ENCODE assay signal across 25 cellular contexts in genomic region chr9:19171271-19171670, GRCh38. TPM values are rescaled to one million over a fixed set of nuclear protein-coding genes. Genes with fewer than 3 reads are reported as not detected.
A peak's percentile ranks its signal among the peaks of the same experiment; 100 is the strongest.
DNase-seq lines count a peak whose midpoint lies in the region; ATAC-seq, FAIRE-seq and TF ChIP-seq lines count a peak whose summit lies in the region.
"Had no signal": no experiment of that assay in that cellular context is flagged by ENCODE, and none has a peak within 500 bp of the region (broad histone marks: within the 10 kb centered on the region; RNA-seq: fewer than 3 reads in every experiment).

No MANE protein-coding gene starts in this region.

- CTCF ChIA-PET in HepG2 (lab: Yijun Ruan, JAX; ENCODE audit: low intra/inter-chr PET ratio, low total read pairs): no interaction called here

- FAIRE-seq in HepG2 (lab: Jason Lieb, UNC): no peak
- FAIRE-seq: endometrium, frontal cortex had no signal

- POLR2A ChIA-PET in HepG2 (lab: Yijun Ruan, JAX): interaction anchor here (0.8 kb wide), 1 partner anchor 9 kb away, joined by 3 read pairs; no protein-coding TSS in a partner anchor

- H3K4me3 ChIP-seq in liver (ENCODE audit: low read depth in 1 of 3, low read length in 3 of 3) (no peak overlapping the region), HepG2 (replicated peaks in 1 of 3; ENCODE audit: insufficient read depth in 1 of 3, low read depth in 2 of 3, low read length in 3 of 3) (no peak overlapping the region), subcutaneous abdominal adipose tissue (ENCODE audit: low read depth in 1 of 5, low read length in 5 of 5) (no peak overlapping the region)
- H3K4me3 ChIP-seq: hepatocyte, tibial artery had no signal

- DNase-seq in NCI-H2227 treated with DMSO at 0.1 percent for 48 hours (lab: John Stamatoyannopoulos, UW) (peak; percentile 22), NCI-H2227 (lab: John Stamatoyannopoulos, UW; ENCODE audit: unreplicated experiment) (no peak), HepG2 (ENCODE audit: low spot score) (no peak), nucleus accumbens (lab: John Stamatoyannopoulos, UW) (no peak)
- no peak for DNase-seq in activated T-cell treated with anti-CD3 and anti-CD28 coated beads, Interleukin-2, amount 50 U/mL, for 48 hours
- DNase-seq: activated B cell treated with CpG ODN at 0.5 μM for 24 hours; activated CD4-positive, alpha-beta T cell treated with anti-CD3 and anti-CD28 coated beads, Interleukin-2, amount 50 U/mL, for 4 hours; activated CD8-positive, alpha-beta memory T cell treated with anti-CD3 and anti-CD28 coated beads, Interleukin-2, amount 50 U/mL, for 4 hours; central memory CD4-positive, alpha-beta T cell; DMS153; immature natural killer cell; mesendoderm; NCI-H1694 treated with DMSO at 0.1 percent for 48 hours; NCI-H2171 treated with DMSO at 0.1 percent for 48 hours; NCI-H82; stimulated activated naive CD4-positive, alpha-beta T cell treated with Interleukin-2 at 50 U/mL for 16 hours; T1000; tibial artery had no signal

- H3K36me3 Mint-ChIP-seq in dendritic cell treated with granulocyte-macrophage colony-stimulating factor and Interleukin-4, amounts not matched to agents 40 ng/mL and 50 ng/mL, for 4 days (ENCODE audit: low read depth): no peaks in the 10 kb centered on the region
- H3K36me3 Mint-ChIP-seq: immature natural killer cell had no signal

- no peak overlapping the region for H3K4me3 Mint-ChIP-seq in dendritic cell treated with granulocyte-macrophage colony-stimulating factor and Interleukin-4, amounts not matched to agents 40 ng/mL and 50 ng/mL, for 4 days
- H3K4me3 Mint-ChIP-seq: activated B cell treated with CpG ODN at 0.5 μM for 24 hours, immature natural killer cell had no signal

- TF ChIP-seq EP300 in HepG2 (IDR thresholded peaks at IDR 0.05; ENCODE audit: low read depth in 2 of 2, low read length in 2 of 2): no peak
- TF ChIP-seq EP300 in HepG2 (CRISPR knock-in tag; IDR thresholded peaks at IDR 0.05; ENCODE audit: borderline replicate concordance): no peak

- no peaks in the 10 kb centered on the region for H3K9me3 Mint-ChIP-seq in dendritic cell treated with granulocyte-macrophage colony-stimulating factor and Interleukin-4, amounts not matched to agents 40 ng/mL and 50 ng/mL, for 4 days
- H3K9me3 Mint-ChIP-seq: immature natural killer cell had no signal

- peak overlapping the region; percentile 9 for H3K27ac Mint-ChIP-seq in dendritic cell treated with granulocyte-macrophage colony-stimulating factor and Interleukin-4, amounts not matched to agents 40 ng/mL and 50 ng/mL, for 4 days
- H3K27ac Mint-ChIP-seq: activated B cell treated with CpG ODN at 0.5 μM for 24 hours had no signal

- H3K27me3 Mint-ChIP-seq in dendritic cell treated with granulocyte-macrophage colony-stimulating factor and Interleukin-4, amounts not matched to agents 40 ng/mL and 50 ng/mL, for 4 days: no peaks in the 10 kb centered on the region

- H2AFZ ChIP-seq in HepG2 (ENCODE audit: low read length): no peak overlapping the region
- H2AFZ ChIP-seq: hepatocyte had no signal

- intact Hi-C loops in HepG2 (cut with micrococcal nuclease; ENCODE audit: unreplicated experiment): loop anchor here (5.0 kb wide), 1 partner anchor 69 kb away; the partner anchor contains the start of gene HAUS6
- intact Hi-C loops in dendritic cell treated with granulocyte-macrophage colony-stimulating factor and Interleukin-4, amounts not matched to agents 40 ng/mL and 50 ng/mL, for 4 days (cut with micrococcal nuclease): no loop called here

- H3K36me3 ChIP-seq in liver (ENCODE audit: control insufficient read depth in 4 of 4, insufficient read depth in 3 of 4, low read depth in 1 of 4, low read length in 3 of 4) (no peaks in the 10 kb centered on the region), HepG2 (replicated peaks in 1 of 2; ENCODE audit: control insufficient read depth in 1 of 2, insufficient read depth in 2 of 2, low read length in 2 of 2) (no peaks in the 10 kb centered on the region), subcutaneous abdominal adipose tissue (ENCODE audit: control insufficient read depth in 5 of 5, insufficient read depth in 5 of 5, low read length in 5 of 5) (no peaks in the 10 kb centered on the region)
- H3K36me3 ChIP-seq: tibial artery had no signal

- H3K27ac ChIP-seq in liver (ENCODE audit: low read depth in 1 of 2, low read length in 2 of 2) (peak overlapping the region; percentile 84 to 91), HepG2 (ENCODE audit: extremely low read length, insufficient read depth, low read length) (no peak overlapping the region), subcutaneous abdominal adipose tissue (ENCODE audit: low read depth, low read length) (peak overlapping the region; percentile 41)
- H3K27ac ChIP-seq: 22Rv1, hepatocyte, tibial artery had no signal

- no peaks in the 10 kb centered on the region for H4K20me1 ChIP-seq in HepG2 (ENCODE audit: insufficient read depth, low read length)

- no peaks in the 10 kb centered on the region for H3K27me3 ChIP-seq in liver (ENCODE audit: control insufficient read depth in 4 of 4, insufficient read depth in 4 of 4, low read length in 3 of 4)
- no peaks in the 10 kb centered on the region for H3K27me3 ChIP-seq in HepG2 (ENCODE audit: control insufficient read depth in 1 of 2, insufficient read depth in 2 of 2, low read length in 2 of 2)
- no peaks in the 10 kb centered on the region for H3K27me3 ChIP-seq in subcutaneous abdominal adipose tissue (ENCODE audit: control insufficient read depth in 5 of 5, insufficient read depth in 4 of 5, low read length in 5 of 5)
- H3K27me3 ChIP-seq: hepatocyte, tibial artery had no signal

- peaks cover 35% of the 10 kb centered on the region for H3K4me1 Mint-ChIP-seq in dendritic cell treated with granulocyte-macrophage colony-stimulating factor and Interleukin-4, amounts not matched to agents 40 ng/mL and 50 ng/mL, for 4 days (ENCODE audit: low read depth)

- no peak for TF ChIP-seq POLR2A in HepG2 (IDR thresholded peaks at IDR 0.05; ENCODE audit: insufficient read depth in 1 of 2, low read depth in 2 of 2, low read length in 2 of 2)

- WGBS in liver: 54% methylated on average over 2 of the region's 2 CpGs
- WGBS in HepG2 (ENCODE audit: low lambda C conversion rate): 88% methylated on average over 2 of the region's 2 CpGs

- H3K9ac ChIP-seq in liver (ENCODE audit: low read depth in 1 of 2, low read length in 2 of 2) (no peak overlapping the region), HepG2 (ENCODE audit: insufficient read depth, low read depth, low read length) (no peak overlapping the region), subcutaneous abdominal adipose tissue (ENCODE audit: low read length in 5 of 5) (no peak overlapping the region)

- in situ Hi-C loops in HepG2 (cut with HindIII; ENCODE audit: extremely low pct_ligation_motif_present, low pct_unique_long_range_greater_than_20kb): loop anchor here (5.0 kb wide), 1 partner anchor 44 kb away; the partner anchor contains the start of gene PLIN2

- no peak overlapping the region for H3K4me2 ChIP-seq in HepG2 (ENCODE audit: low read depth, low read length)
- H3K4me2 ChIP-seq: hepatocyte had no signal

- peaks cover 10 to 26% (median 22%) of the 10 kb centered on the region in 4 donors for H3K4me1 ChIP-seq in liver (ENCODE audit: control insufficient read depth in 4 of 4, insufficient read depth in 4 of 4, low read length in 3 of 4)
- peaks cover 47% of the 10 kb centered on the region for H3K4me1 ChIP-seq in HepG2 (ENCODE audit: insufficient read depth, low read length)
- peaks cover 2 to 24% (median 17%) of the 10 kb centered on the region in 5 donors for H3K4me1 ChIP-seq in subcutaneous abdominal adipose tissue (ENCODE audit: control insufficient read depth in 5 of 5, insufficient read depth in 5 of 5, low read length in 5 of 5)

- H3K9me3 ChIP-seq in liver (ENCODE audit: control insufficient read depth in 4 of 4, low read length in 3 of 4) (no peaks in the 10 kb centered on the region), HepG2 (ENCODE audit: low read length) (no peaks in the 10 kb centered on the region), subcutaneous abdominal adipose tissue (ENCODE audit: control insufficient read depth in 5 of 5, low read length in 5 of 5) (no peaks in the 10 kb centered on the region)
- H3K9me3 ChIP-seq: tibial artery had no signal

- H3K79me2 ChIP-seq in HepG2 (ENCODE audit: insufficient read depth, low read length): no peaks in the 10 kb centered on the region
- H3K79me2 ChIP-seq: hepatocyte had no signal

- TF ChIP-seq CTCF in liver (IDR thresholded peaks at IDR 0.05; ENCODE audit: low read depth, low read length, missing input control) (no peak), HepG2 (CRISPR knock-in tag; IDR thresholded peaks at IDR 0.05) (no peak)

- TF ChIP-seq RAD21 in liver (IDR thresholded peaks at IDR 0.05) (no peak), HepG2 (CRISPR knock-in tag; IDR thresholded peaks at IDR 0.05) (no peak)

- no peak for ATAC-seq in HepG2

- no TSS peak for BruUV-seq in HepG2 (replicated peaks; lab: Mats Ljungman, UMichigan)

RNA-seq across cellular contexts. Expression of gene PLIN2, which starts 44.0 kb away (rescaled TPM):
- total RNA-seq in liver (100 to 1,000 TPM in 1 of 2 donors, 10 to 100 TPM in 1; 72.7 to 688 TPM), HepG2 (2016; rRNA removed; fragmentation: Illumina TruSeq; extraction: Trizol) (173 and 246 TPM in 2 replicates)
- polyA plus RNA-seq in liver (100 to 1,000 TPM; 344 to 513 TPM), HepG2 (2011; rRNA removed) (822 and 951 TPM in 2 replicates)
- total RNA-seq in HepG2 (2016; cell fraction: cytosol; rRNA removed; fragmentation: Illumina TruSeq; extraction: Trizol; ENCODE audit: low read depth): 50.1 and 56.5 TPM in 2 replicates
- total RNA-seq in HepG2 (2016; cell fraction: insoluble cytoplasmic fraction; rRNA removed; fragmentation: Illumina TruSeq; extraction: Trizol): 166 and 239 TPM in 2 replicates
- total RNA-seq in HepG2 (2016; cell fraction: membrane; rRNA removed; fragmentation: Illumina TruSeq; extraction: Trizol): 84.9 and 96.5 TPM in 2 replicates
- 91.2 and 93.1 TPM in 2 replicates for total RNA-seq in HepG2 (2016; cell fraction: nucleus; rRNA removed; fragmentation: Illumina TruSeq; extraction: Trizol)
- polyA plus RNA-seq in HepG2 (2011; cell fraction: cytosol; rRNA removed): 1,188 and 1,378 TPM in 2 replicates
- polyA plus RNA-seq in HepG2 (2011; cell fraction: nucleus; rRNA removed): 444 and 605 TPM in 2 replicates
- 656 and 669 TPM in 2 replicates for polyA plus RNA-seq in HepG2 (2012)
- polyA plus RNA-seq in HepG2 (2016; cell fraction: cytosol; fragmentation: Illumina TruSeq; extraction: Trizol; ENCODE audit: low read depth): 43.1 and 46.9 TPM in 2 replicates
- 237 and 238 TPM in 2 replicates for polyA plus RNA-seq in HepG2 (2016; cell fraction: insoluble cytoplasmic fraction; fragmentation: Illumina TruSeq; extraction: Trizol; ENCODE audit: low read depth)
- polyA plus RNA-seq in HepG2 (2016; cell fraction: membrane; fragmentation: Illumina TruSeq; extraction: Trizol; ENCODE audit: low read depth): 58.7 and 59.1 TPM in 2 replicates
- polyA plus RNA-seq in HepG2 (2016; cell fraction: nucleus; fragmentation: Illumina TruSeq; extraction: Trizol; ENCODE audit: insufficient read depth, low read depth): 110 and 124 TPM in 2 replicates
- 19.7 and 3,602 TPM in 2 replicates for polyA minus RNA-seq in HepG2 (2011; rRNA and poly(A)+ RNA removed; ENCODE audit: low replicate concordance)
- polyA minus RNA-seq in HepG2 (2011; cell fraction: cytosol; rRNA and poly(A)+ RNA removed): 634 and 723 TPM in 2 replicates
- polyA minus RNA-seq in HepG2 (2011; cell fraction: nucleus; rRNA and poly(A)+ RNA removed): 230 and 413 TPM in 2 replicates

RNA-seq across cellular contexts. Expression of gene DENND4C, which starts 59.2 kb away (rescaled TPM):
- total RNA-seq in liver (10 to 100 TPM; 20.5 to 54.9 TPM), HepG2 (2016; rRNA removed; fragmentation: Illumina TruSeq; extraction: Trizol) (27.2 and 37.8 TPM in 2 replicates)
- polyA plus RNA-seq in liver (1 to 10 TPM; 6.9 to 9.1 TPM), HepG2 (2011; rRNA removed) (18.0 and 19.1 TPM in 2 replicates)
- 9.8 and 10.5 TPM in 2 replicates for total RNA-seq in HepG2 (2016; cell fraction: cytosol; rRNA removed; fragmentation: Illumina TruSeq; extraction: Trizol; ENCODE audit: low read depth)
- 28.0 and 37.6 TPM in 2 replicates for total RNA-seq in HepG2 (2016; cell fraction: insoluble cytoplasmic fraction; rRNA removed; fragmentation: Illumina TruSeq; extraction: Trizol)
- total RNA-seq in HepG2 (2016; cell fraction: membrane; rRNA removed; fragmentation: Illumina TruSeq; extraction: Trizol): 9.8 and 11.7 TPM in 2 replicates
- 48.3 and 57.3 TPM in 2 replicates for total RNA-seq in HepG2 (2016; cell fraction: nucleus; rRNA removed; fragmentation: Illumina TruSeq; extraction: Trizol)
- 7.4 and 12.2 TPM in 2 replicates for polyA plus RNA-seq in HepG2 (2011; cell fraction: cytosol; rRNA removed)
- polyA plus RNA-seq in HepG2 (2011; cell fraction: nucleus; rRNA removed): 14.8 and 19.2 TPM in 2 replicates
- polyA plus RNA-seq in HepG2 (2012): 13.0 and 14.6 TPM in 2 replicates
- 0.53 and 0.61 TPM in 2 replicates for polyA plus RNA-seq in HepG2 (2016; cell fraction: cytosol; fragmentation: Illumina TruSeq; extraction: Trizol; ENCODE audit: low read depth)
- 16.1 and 17.3 TPM in 2 replicates for polyA plus RNA-seq in HepG2 (2016; cell fraction: insoluble cytoplasmic fraction; fragmentation: Illumina TruSeq; extraction: Trizol; ENCODE audit: low read depth)
- 1.4 and 2.2 TPM in 2 replicates for polyA plus RNA-seq in HepG2 (2016; cell fraction: membrane; fragmentation: Illumina TruSeq; extraction: Trizol; ENCODE audit: low read depth)
- 25.6 and 26.6 TPM in 2 replicates for polyA plus RNA-seq in HepG2 (2016; cell fraction: nucleus; fragmentation: Illumina TruSeq; extraction: Trizol; ENCODE audit: insufficient read depth, low read depth)
- polyA minus RNA-seq in HepG2 (2011; rRNA and poly(A)+ RNA removed; ENCODE audit: low replicate concordance): 16.1 and 17.5 TPM in 2 replicates
- polyA minus RNA-seq in HepG2 (2011; cell fraction: cytosol; rRNA and poly(A)+ RNA removed): 24.1 and 28.7 TPM in 2 replicates
- polyA minus RNA-seq in HepG2 (2011; cell fraction: nucleus; rRNA and poly(A)+ RNA removed): 136 and 155 TPM in 2 replicates
